17 cellular contexts compared by ENCODE assay signal in genomic region chr11:21489735-21490134, GRCh38.
"Had no signal": no experiment of that assay in that cellular context is flagged by ENCODE, and none has a peak within 500 bp of the region (broad histone marks: within the 10 kb centered on the region; RNA-seq: fewer than 3 reads in every experiment).

No MANE protein-coding gene starts in this region.

- H3K4me1 ChIP-seq: colonic mucosa, esophagus muscularis mucosa, foreskin keratinocyte, gastroesophageal sphincter, heart left ventricle, left lung, lower lobe of right lung had no signal

- H3K36me3 ChIP-seq: colonic mucosa, esophagus muscularis mucosa, gastroesophageal sphincter, heart left ventricle, left lung, lower lobe of right lung had no signal

- H3K27ac ChIP-seq: colonic mucosa, esophagus muscularis mucosa, foreskin keratinocyte, gastroesophageal sphincter, heart left ventricle, hepatocyte, left lung, lower lobe of right lung had no signal

- DNase-seq: colonic mucosa; cortex of kidney; effector CD4-positive, alpha-beta T cell; effector memory CD4-positive, alpha-beta T cell; foreskin keratinocyte; heart left ventricle; hypothalamus; left cardiac atrium; left lung; left ventricle myocardium superior; lower lobe of right lung; mesenchymal stem cell; mucosa of descending colon; naive B cell had no signal

- ATAC-seq: foreskin keratinocyte, gastroesophageal sphincter, heart left ventricle, left cardiac atrium, left lung, left ventricle myocardium superior, lower lobe of right lung, mucosa of descending colon had no signal

- H3K9me3 ChIP-seq: colonic mucosa, lower lobe of right lung had no signal

- H3K4me3 ChIP-seq: colonic mucosa, esophagus muscularis mucosa, gastroesophageal sphincter, heart left ventricle, hepatocyte, left lung, lower lobe of right lung, mucosa of descending colon had no signal

- H3K27me3 ChIP-seq: colonic mucosa, esophagus muscularis mucosa, foreskin keratinocyte, gastroesophageal sphincter, heart left ventricle, hepatocyte, left lung had no signal
